In genomic region chr18:10787293-10787901, GRCh38 we compare ENCODE assay signal across 1 cellular context.
A peak's percentile ranks its signal among the peaks of the same experiment; 100 is the strongest.
TF ChIP-seq lines count a peak whose summit lies in the region.

No MANE protein-coding gene starts in this region.

TF ChIP-seq in GM12878, 131 proteins besides CTCF, POLR2A, EP300 and RAD21 (continued from another document):
- TF ChIP-seq E2F8 (IDR thresholded peaks at IDR 0.05; ENCODE audit: low read depth, partially characterized antibody) (no peak), SREBF2 (IDR thresholded peaks at IDR 0.05; ENCODE audit: low read length) (no peak), PML (IDR thresholded peaks at IDR 0.05; ENCODE audit: low read length) (no peak), YBX1 (IDR thresholded peaks at IDR 0.05) (no peak), PBX3 (IDR thresholded peaks at IDR 0.05; ENCODE audit: insufficient replicate concordance, low read depth, low read length) (no peak), SPI1 (IDR thresholded peaks at IDR 0.05; ENCODE audit: borderline replicate concordance, insufficient read depth, low read depth, low read length) (no peak), HDAC6 (IDR thresholded peaks at IDR 0.05; ENCODE audit: unreplicated experiment) (no peak), SP1 (IDR thresholded peaks at IDR 0.05; ENCODE audit: low read depth, low read length) (peak; percentile 11), EGR1 (IDR thresholded peaks at IDR 0.05; ENCODE audit: borderline replicate concordance in 1 of 2, low read depth in 2 of 2, low read length in 2 of 2) (no peak), IKZF1 (conservative IDR thresholded peaks at IDR 0.05) (no peak), SMARCA5 (IDR thresholded peaks at IDR 0.05) (no peak; the same call in 1 of the 2 replicates), ZBED1 (IDR thresholded peaks at IDR 0.05; ENCODE audit: borderline replicate concordance) (no peak), ZNF24 (IDR thresholded peaks at IDR 0.05) (0 out of 2 replicates have a peak, but pooled peaks have one; percentile 9), SIN3A (IDR thresholded peaks at IDR 0.05; ENCODE audit: low read depth, low read length) (no peak), HSF1 (IDR thresholded peaks at IDR 0.05; ENCODE audit: low read depth, low read length) (no peak), CEBPB (IDR thresholded peaks at IDR 0.05; ENCODE audit: borderline replicate concordance in 1 of 2, low read depth in 2 of 2, low read length in 2 of 2) (0 out of 4 replicates have a peak, but pooled peaks of 1 of the 2 experiments have one; percentile 37), GABPA (IDR thresholded peaks at IDR 0.05; ENCODE audit: low read depth) (no peak), STAT3 (IDR thresholded peaks at IDR 0.05; ENCODE audit: low read depth, low read length) (no peak), MYC (IDR thresholded peaks at IDR 0.05; ENCODE audit: insufficient read depth, insufficient read length, insufficient replicate concordance, low read length, severe bottlenecking) (no peak), MAX (IDR thresholded peaks at IDR 0.05; ENCODE audit: low read depth, low read length) (no peak), MTA3 (IDR thresholded peaks at IDR 0.05; ENCODE audit: borderline replicate concordance, low read length) (no peak), NBN (IDR thresholded peaks at IDR 0.05) (no peak), IKZF2 (IDR thresholded peaks at IDR 0.05) (peak in 1 of 2 experiments; percentile 15; a peak in 2 of 4 replicates), ASH2L (IDR thresholded peaks at IDR 0.05; ENCODE audit: borderline replicate concordance, low read depth) (no peak), ELK1 (IDR thresholded peaks at IDR 0.05; ENCODE audit: low read depth, low read length) (no peak), JUND (IDR thresholded peaks at IDR 0.05; ENCODE audit: low read depth, low read length) (no peak), TARDBP (IDR thresholded peaks at IDR 0.05; ENCODE audit: borderline replicate concordance) (no peak), HCFC1 (IDR thresholded peaks at IDR 0.05; ENCODE audit: low read length) (no peak), NFXL1 (IDR thresholded peaks at IDR 0.05; ENCODE audit: borderline replicate concordance) (no peak), E4F1 (IDR thresholded peaks at IDR 0.05; ENCODE audit: borderline replicate concordance, partially characterized antibody) (no peak), JUNB (IDR thresholded peaks at IDR 0.05) (peak; percentile 45), BHLHE40 (IDR thresholded peaks at IDR 0.05; ENCODE audit: borderline replicate concordance in 1 of 2, low read depth in 2 of 2, low read length in 1 of 2) (peak; percentile 24 to 68; a peak in 3 of 4 replicates), ZNF622 (IDR thresholded peaks at IDR 0.05) (no peak), WRNIP1 (IDR thresholded peaks at IDR 0.05; ENCODE audit: borderline replicate concordance, low read depth, low read length) (no peak), IRF5 (IDR thresholded peaks at IDR 0.05; ENCODE audit: borderline replicate concordance) (no peak), BRCA1 (IDR thresholded peaks at IDR 0.05; ENCODE audit: low read depth, low read length) (no peak), USF1 (IDR thresholded peaks at IDR 0.05; ENCODE audit: borderline replicate concordance, extremely low read length, insufficient read depth, low read depth, low read length) (no peak), ZBTB4 (CRISPR knock-in tag; IDR thresholded peaks at IDR 0.05) (no peak), KDM1A (IDR thresholded peaks at IDR 0.05; ENCODE audit: borderline replicate concordance) (no peak), POLR2AphosphoS5 (IDR thresholded peaks at IDR 0.05; ENCODE audit: low read length) (no peak), ZNF217 (IDR thresholded peaks at IDR 0.05) (no peak), CREB1 (IDR thresholded peaks at IDR 0.05; ENCODE audit: low read depth) (peak; percentile 59; the same call in 1 of the 2 replicates), SUPT20H (IDR thresholded peaks at IDR 0.05; ENCODE audit: borderline replicate concordance, control insufficient read depth, low read depth, low read length) (no peak), USF2 (IDR thresholded peaks at IDR 0.05; ENCODE audit: borderline replicate concordance, low read depth, low read length) (no peak)
